14 cellular contexts compared by ENCODE assay signal in the genomic region with DNA sequence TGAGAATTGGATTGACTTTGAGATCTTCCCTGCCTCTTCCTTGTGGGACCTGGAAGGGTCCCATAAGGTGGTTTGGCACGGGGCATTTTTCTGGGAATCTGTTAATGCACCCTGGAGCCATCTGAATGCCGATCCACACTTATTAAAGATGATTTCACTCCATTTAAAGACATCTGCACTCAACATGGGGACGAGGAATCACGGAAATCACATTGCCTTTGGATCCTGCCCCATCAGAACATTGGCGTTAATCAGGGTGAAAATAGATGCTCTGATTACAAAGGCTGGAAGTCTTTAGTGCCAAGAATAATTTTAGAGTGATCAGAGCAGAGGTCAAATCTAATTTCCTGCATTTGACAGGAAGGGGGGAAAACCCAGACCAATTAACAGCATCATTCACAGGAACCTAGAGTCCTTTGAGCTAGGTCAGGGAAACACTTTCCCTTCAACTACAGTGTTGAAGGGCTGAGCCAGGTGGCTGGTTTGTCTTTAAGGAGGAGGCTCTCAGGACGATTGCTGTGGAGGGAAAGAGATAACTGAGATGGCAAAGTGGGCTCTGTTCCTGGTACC.
DNase-seq lines count a peak whose midpoint lies in the region; ATAC-seq and TF ChIP-seq lines count a peak whose summit lies in the region.
"Had no signal": no experiment of that assay in that cellular context is flagged by ENCODE, and none has a peak within 500 bp of the region (broad histone marks: within the 10 kb centered on the region; RNA-seq: fewer than 3 reads in every experiment).

No MANE protein-coding gene starts in this region.

- in situ Hi-C loops in mammary epithelial cell (cut with MboI; ENCODE audit: low sequenced_read_pairs in 2 of 2): no loop called here

- H3K79me2 ChIP-seq in mammary epithelial cell (ENCODE audit: insufficient read depth, low read length) (no peaks in the 10 kb centered on the region), SK-N-SH (ENCODE audit: insufficient read depth) (no peaks in the 10 kb centered on the region)

- no peaks in the 10 kb centered on the region for H3K36me3 ChIP-seq in mammary epithelial cell (ENCODE audit: insufficient read depth, low read length)
- H3K36me3 ChIP-seq in SK-N-SH (replicated peaks in 1 of 2; ENCODE audit: control insufficient read depth in 1 of 2, insufficient read depth in 2 of 2, low read length in 1 of 2): no peaks in the 10 kb centered on the region
- no peaks in the 10 kb centered on the region for H3K36me3 ChIP-seq in thoracic aorta
- no peaks in the 10 kb centered on the region for H3K36me3 ChIP-seq in SJCRH30
- H3K36me3 ChIP-seq: cardiac muscle cell had no signal

- H3K9me2 ChIP-seq in SK-N-SH: no peaks in the 10 kb centered on the region

- intact Hi-C loops in mammary epithelial cell (cut with micrococcal nuclease) (no loop called here), MCF 10A (cut with micrococcal nuclease) (no loop called here)

- peak in 1 of 2 experiments; percentile 31; a peak in 1 of 4 replicates for TF ChIP-seq EP300 in SK-N-SH (IDR thresholded peaks at IDR 0.05; ENCODE audit: borderline replicate concordance in 1 of 2, low read depth in 1 of 2, low read length in 1 of 2)

- H3K27me3 Mint-ChIP-seq in MCF 10A (ENCODE audit: insufficient read depth, unreplicated experiment) (peaks cover 12% of the 10 kb centered on the region), immature natural killer cell (ENCODE audit: low read depth in 3 of 3) (peaks cover 5 to 12% (median 7%) of the 10 kb centered on the region in 3 donors)
- H3K27me3 Mint-ChIP-seq: memory B cell had no signal

- no peak overlapping the region for H3K27ac Mint-ChIP-seq in MCF 10A (ENCODE audit: low read depth, unreplicated experiment)
- peak overlapping the region; percentile 87 to 94 (median 90) for H3K27ac Mint-ChIP-seq in immature natural killer cell
- H3K27ac Mint-ChIP-seq: memory B cell had no signal

- H3K4me1 Mint-ChIP-seq in MCF 10A (ENCODE audit: insufficient read depth, unreplicated experiment): peaks cover 15% of the 10 kb centered on the region
- H3K4me1 Mint-ChIP-seq in immature natural killer cell: peaks cover 55 to 59% of the 10 kb centered on the region in 2 donors

- no peak overlapping the region for H3K4me3 Mint-ChIP-seq in MCF 10A (ENCODE audit: unreplicated experiment)
- H3K4me3 Mint-ChIP-seq in immature natural killer cell: peak overlapping the region; percentile 68 to 90 (median 82)

- no peak for DNase-seq in mammary epithelial cell
- DNase-seq in MCF 10A (ENCODE audit: unreplicated experiment): no peak
- DNase-seq in SK-N-SH: peak; percentile 46
- no peak for DNase-seq in immature natural killer cell
- DNase-seq in thoracic aorta (ENCODE audit: low spot score): no peak
- DNase-seq in NCI-H1092 treated with DMSO at 0.1 percent for 48 hours (lab: John Stamatoyannopoulos, UW): no peak
- DNase-seq in SJCRH30: no peak
- DNase-seq: GDM1, NCI-H1436 treated with DMSO at 0.1 percent for 48 hours, NCI-H510A treated with DMSO at 0.1 percent for 48 hours, SHP77 treated with DMSO at 0.1 percent for 48 hours had no signal

- H2AFZ ChIP-seq in mammary epithelial cell (ENCODE audit: low read depth, low read length) (peak overlapping the region; percentile 87), SK-N-SH (ENCODE audit: low read depth) (0 out of 2 replicates have a peak overlapping the region, but pooled peaks have one; percentile 41)

- BruUV-seq in mammary epithelial cell (replicated peaks; lab: Mats Ljungman, UMichigan) (no TSS peak), MCF 10A (replicated peaks; lab: Mats Ljungman, UMichigan) (no TSS peak)

- H3K36me3 Mint-ChIP-seq in MCF 10A (ENCODE audit: insufficient read depth, unreplicated experiment): no peaks in the 10 kb centered on the region
- peaks cover 0 to 11% (median 10%) of the 10 kb centered on the region in 3 donors for H3K36me3 Mint-ChIP-seq in immature natural killer cell

- CTCF ChIA-PET in mammary epithelial cell (lab: Charles Lee; ENCODE audit: low non-redundant PET): no interaction called here
- CTCF ChIA-PET in MCF 10A (lab: Yijun Ruan, JAX): interaction anchor here (0.6 to 1.5 kb wide), 2 partner anchors 17 to 181 kb away, joined by 3 to 4 read pairs; no protein-coding TSS in a partner anchor
- CTCF ChIA-PET in SK-N-SH (lab: Yijun Ruan, JAX): interaction anchor here (1.0 to 3.3 kb wide), 5 partner anchors 8 to 136 kb away, joined by 3 to 22 read pairs (median 4); no protein-coding TSS in a partner anchor

- H3K4me3 ChIP-seq in mammary epithelial cell (replicated peaks in 1 of 3; ENCODE audit: insufficient read depth in 1 of 3, low read depth in 2 of 3, low read length in 3 of 3) (no peak overlapping the region), SK-N-SH (ENCODE audit: low read depth in 2 of 2, low read length in 1 of 2) (no peak overlapping the region), thoracic aorta (peak overlapping the region; percentile 48), SJCRH30 (no peak overlapping the region)
- H3K4me3 ChIP-seq: cardiac muscle cell had no signal

- H3K9ac ChIP-seq in mammary epithelial cell (ENCODE audit: insufficient read depth, low read length) (no peak overlapping the region), SK-N-SH (no peak overlapping the region)

- POLR2A ChIA-PET in MCF 10A (lab: Yijun Ruan, JAX) (interaction anchor here (1.5 kb wide), 1 partner anchor 108 kb away, joined by 5 read pairs; no protein-coding TSS in a partner anchor), SK-N-SH (lab: Yijun Ruan, JAX) (no interaction called here)

- H4K20me1 ChIP-seq in mammary epithelial cell (ENCODE audit: insufficient read depth, low read length) (no peaks in the 10 kb centered on the region), SK-N-SH (ENCODE audit: insufficient read depth) (no peaks in the 10 kb centered on the region)

- peaks cover 15% of the 10 kb centered on the region for H3K4me1 ChIP-seq in mammary epithelial cell (ENCODE audit: insufficient read depth, low read length)
- peaks cover 0 to 29% of the 10 kb centered on the region in 2 experiments; a peak in 3 of 4 replicates for H3K4me1 ChIP-seq in SK-N-SH (ENCODE audit: control insufficient read depth in 1 of 2, insufficient read depth in 2 of 2, low read depth in 1 of 2, low read length in 1 of 2)
- H3K4me1 ChIP-seq in thoracic aorta (ENCODE audit: control insufficient read depth in 1 of 2, low read depth in 2 of 2): peaks cover 0 to 10% of the 10 kb centered on the region in 2 donors
- H3K4me1 ChIP-seq in SJCRH30: peaks cover 13% of the 10 kb centered on the region; the same call in 1 of the 2 replicates

- WGBS in mammary epithelial cell (ENCODE audit: low coverage, missing lambda C conversion rate): 4% methylated on average over 6 of the region's 6 CpGs
- WGBS in SK-N-SH (ENCODE audit: low lambda C conversion rate): 11% methylated on average over 6 of the region's 6 CpGs

- no peak overlapping the region for H3K27ac ChIP-seq in mammary epithelial cell (ENCODE audit: insufficient read depth, low read depth, low read length)
- peak overlapping the region in 1 of 2 experiments; percentile 83; a peak in 2 of 4 replicates for H3K27ac ChIP-seq in SK-N-SH (ENCODE audit: low read depth in 2 of 2, low read length in 1 of 2)
- no peak overlapping the region for H3K27ac ChIP-seq in thoracic aorta
- H3K27ac ChIP-seq in SJCRH30: no peak overlapping the region
- H3K27ac ChIP-seq: cardiac muscle cell had no signal

- dilution Hi-C loops in mammary epithelial cell (cut with HindIII; ENCODE audit: low sequenced_read_pairs): no loop called here

- no peaks in the 10 kb centered on the region for H3K9me3 Mint-ChIP-seq in MCF 10A (ENCODE audit: unreplicated experiment)
- H3K9me3 Mint-ChIP-seq in immature natural killer cell: no peaks in the 10 kb centered on the region
- H3K9me3 Mint-ChIP-seq: memory B cell had no signal

- TF ChIP-seq CTCF in mammary epithelial cell (conservative IDR thresholded peaks at IDR 0.05 in 1 of 2, IDR thresholded peaks at IDR 0.05 in 1 of 2; ENCODE audit: extremely low read depth in 1 of 2, insufficient read depth in 1 of 2, low read depth in 1 of 2, low read length in 2 of 2) (no peak), MCF 10A (IDR thresholded peaks at IDR 0.05; ENCODE audit: unreplicated experiment) (no peak), SK-N-SH (IDR thresholded peaks at IDR 0.05) (no peak), thoracic aorta (IDR thresholded peaks at IDR 0.05) (no peak)

- H3K27me3 ChIP-seq in mammary epithelial cell (ENCODE audit: insufficient read depth, low read length): no peaks in the 10 kb centered on the region
- H3K27me3 ChIP-seq in SK-N-SH (ENCODE audit: insufficient read depth): no peaks in the 10 kb centered on the region
- H3K27me3 ChIP-seq in thoracic aorta (replicated peaks; ENCODE audit: insufficient read depth): no peaks in the 10 kb centered on the region
- H3K27me3 ChIP-seq in SJCRH30: no peaks in the 10 kb centered on the region
- H3K27me3 ChIP-seq: cardiac muscle cell had no signal

- ATAC-seq in thoracic aorta (ENCODE audit: insufficient number of reproducible peaks, low FRiP score, low read depth) (no peak), GM21786 (IDR thresholded peaks at IDR 0.05; ENCODE audit: unreplicated experiment) (no peak)

- H3K4me2 ChIP-seq in mammary epithelial cell (ENCODE audit: insufficient read depth, low read depth, low read length) (no peak overlapping the region), SK-N-SH (no peak overlapping the region)

- H3K9me3 ChIP-seq in mammary epithelial cell (replicated peaks; ENCODE audit: insufficient read depth, low read length): no peaks in the 10 kb centered on the region
- H3K9me3 ChIP-seq in SK-N-SH: no peaks in the 10 kb centered on the region
- H3K9me3 ChIP-seq in thoracic aorta: no peaks in the 10 kb centered on the region
- H3K9me3 ChIP-seq in SJCRH30 (replicated peaks): no peaks in the 10 kb centered on the region

- no peak for TF ChIP-seq RAD21 in SK-N-SH (IDR thresholded peaks at IDR 0.05; ENCODE audit: low read length)

- H3F3A ChIP-seq in SK-N-SH (replicated peaks; ENCODE audit: insufficient read depth): no peaks in the 10 kb centered on the region

TF ChIP-seq in SK-N-SH, 30 proteins besides CTCF, POLR2A, EP300 and RAD21 (continues in another document):
- TF ChIP-seq ELF1 (IDR thresholded peaks at IDR 0.05) (no peak), RCOR1 (IDR thresholded peaks at IDR 0.05; ENCODE audit: low read length) (peak; percentile 44; the same call in 1 of the 2 replicates), TAF1 (IDR thresholded peaks at IDR 0.05; ENCODE audit: borderline replicate concordance, low read depth, low read length) (no peak), GABPA (IDR thresholded peaks at IDR 0.05; ENCODE audit: low read depth) (no peak), SMC3 (IDR thresholded peaks at IDR 0.05; ENCODE audit: low read depth, low read length) (no peak), JUND (IDR thresholded peaks at IDR 0.05) (no peak), POLR2AphosphoS5 (IDR thresholded peaks at IDR 0.05; ENCODE audit: low read depth, low read length) (no peak), RXRA (IDR thresholded peaks at IDR 0.05; ENCODE audit: borderline replicate concordance, low read depth) (no peak)
